In the genomic region with DNA sequence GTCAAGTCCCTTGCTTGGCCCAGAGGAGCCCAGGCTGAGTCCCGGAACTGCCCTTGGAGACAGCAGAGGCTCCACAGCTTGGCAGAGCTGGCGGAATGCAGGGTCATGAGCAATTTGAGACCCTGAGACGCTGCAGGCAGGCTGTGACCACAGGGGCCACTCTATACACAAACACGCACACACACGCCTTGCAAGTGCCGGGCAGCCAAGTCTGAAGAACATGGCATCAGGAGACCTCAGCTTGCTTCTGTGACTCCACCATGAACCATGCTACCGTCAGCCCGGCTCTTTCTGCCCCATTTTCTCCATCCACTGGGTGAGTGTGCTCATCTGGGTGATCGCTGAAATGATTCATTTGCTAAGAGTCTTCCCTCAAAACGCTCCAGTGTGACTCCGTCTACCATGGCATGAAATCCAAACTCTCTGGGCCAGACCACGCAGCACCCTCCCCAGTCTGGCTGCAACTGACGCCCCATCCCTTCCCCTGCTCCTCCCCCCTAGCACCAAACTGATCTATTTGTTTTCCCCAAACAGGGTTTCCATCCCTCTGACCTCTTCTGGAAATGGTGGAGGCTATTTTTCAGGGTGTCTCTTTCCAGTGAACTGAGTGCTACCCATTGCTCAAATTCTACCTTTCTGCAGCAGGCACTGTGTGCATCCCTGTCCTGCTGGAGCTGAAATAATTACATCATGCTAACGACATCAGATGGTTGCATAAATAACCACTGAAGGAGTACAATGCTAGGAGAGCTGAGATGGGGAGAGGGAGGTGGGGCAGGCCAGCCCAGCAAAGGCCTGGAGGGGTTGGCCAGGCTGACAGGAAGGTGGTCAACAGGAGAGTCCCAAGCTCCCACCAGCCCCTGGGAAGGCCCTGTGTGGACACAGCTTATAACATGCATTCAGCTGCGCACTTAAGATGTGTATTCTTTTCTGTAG, we compare ENCODE assay signal across 11 cellular contexts. TPM values are rescaled to one million over a fixed set of nuclear protein-coding genes. Genes with fewer than 3 reads are reported as not detected.
DNase-seq lines count a peak whose midpoint lies in the region; ATAC-seq, FAIRE-seq and TF ChIP-seq lines count a peak whose summit lies in the region.
"Had no signal": no experiment of that assay in that cellular context is flagged by ENCODE, and none has a peak within 500 bp of the region (broad histone marks: within the 10 kb centered on the region; RNA-seq: fewer than 3 reads in every experiment).

No MANE protein-coding gene starts in this region.

- DNase-seq in activated CD8-positive, alpha-beta memory T cell treated with anti-CD3 and anti-CD28 coated beads for 24 hours: peak; percentile 47
- no peak for DNase-seq in activated CD8-positive, alpha-beta memory T cell treated with anti-CD3 and anti-CD28 coated beads, Interleukin-2, amount 10 ng/mL, durations not matched to agents 7 days and 5 days
- DNase-seq in RKO (ENCODE audit: low spot score): peak; percentile 25
- DNase-seq in fibroblast of lung (ENCODE audit: low read depth in 2 of 2): peak; percentile 54 to 61
- no peak for DNase-seq in NCI-H2171 treated with DMSO at 0.1 percent for 48 hours (lab: John Stamatoyannopoulos, UW)
- no peak for DNase-seq in urothelium cell line (ENCODE audit: low spot score)
- no peak for DNase-seq in NCI-H1694 (lab: John Stamatoyannopoulos, UW)
- DNase-seq: activated naive CD4-positive, alpha-beta T cell treated with anti-CD3 and anti-CD28 coated beads for 36 hours; NCI-H1092 treated with DMSO at 0.1 percent for 48 hours; WERI-Rb-1 had no signal

- no peak for TF ChIP-seq CTCF in fibroblast of lung (conservative IDR thresholded peaks at IDR 0.05 in 1 of 2, IDR thresholded peaks at IDR 0.05 in 1 of 2; ENCODE audit: low read depth in 1 of 2, low read length in 2 of 2)

- H3K4me3 Mint-ChIP-seq in activated CD8-positive, alpha-beta memory T cell treated with anti-CD3 and anti-CD28 coated beads, Interleukin-2, amount 10 ng/mL, durations not matched to agents 7 days and 5 days: no peak overlapping the region
- H3K4me3 Mint-ChIP-seq: activated naive CD4-positive, alpha-beta T cell treated with anti-CD3 and anti-CD28 coated beads for 36 hours had no signal

- no peaks in the 10 kb centered on the region for H3K9me3 Mint-ChIP-seq in activated CD8-positive, alpha-beta memory T cell treated with anti-CD3 and anti-CD28 coated beads, Interleukin-2, amount 10 ng/mL, durations not matched to agents 7 days and 5 days (ENCODE audit: low read depth)
- H3K9me3 Mint-ChIP-seq: activated naive CD4-positive, alpha-beta T cell treated with anti-CD3 and anti-CD28 coated beads for 36 hours had no signal

- no peaks in the 10 kb centered on the region for H3K27me3 Mint-ChIP-seq in activated CD8-positive, alpha-beta memory T cell treated with anti-CD3 and anti-CD28 coated beads, Interleukin-2, amount 10 ng/mL, durations not matched to agents 7 days and 5 days

- no peaks in the 10 kb centered on the region for H4K20me1 ChIP-seq in fibroblast of lung (ENCODE audit: control insufficient read depth, extremely low read depth, insufficient read depth, low read length)

- peaks cover 31% of the 10 kb centered on the region for H3K36me3 Mint-ChIP-seq in activated CD8-positive, alpha-beta memory T cell treated with anti-CD3 and anti-CD28 coated beads, Interleukin-2, amount 10 ng/mL, durations not matched to agents 7 days and 5 days

- H3K27me3 ChIP-seq in fibroblast of lung (ENCODE audit: control insufficient read depth, insufficient read depth, low read length) (no peaks in the 10 kb centered on the region), skeletal muscle satellite cell (ENCODE audit: control insufficient read depth, insufficient read depth, low read length) (no peaks in the 10 kb centered on the region)

- no peak overlapping the region for H2AFZ ChIP-seq in fibroblast of lung (ENCODE audit: low read length)

- H3K4me1 Mint-ChIP-seq in activated CD8-positive, alpha-beta memory T cell treated with anti-CD3 and anti-CD28 coated beads, Interleukin-2, amount 10 ng/mL, durations not matched to agents 7 days and 5 days: peaks cover 60% of the 10 kb centered on the region

- H3K27ac ChIP-seq in fibroblast of lung (ENCODE audit: insufficient read depth, low read length): peak overlapping the region; percentile 93
- H3K27ac ChIP-seq: WERI-Rb-1 had no signal

- H3K9ac ChIP-seq in fibroblast of lung (ENCODE audit: insufficient read depth, low read length) (no peak overlapping the region), skeletal muscle satellite cell (ENCODE audit: low read depth, low read length) (no peak overlapping the region)

- peaks cover 27% of the 10 kb centered on the region for H3K79me2 ChIP-seq in fibroblast of lung (ENCODE audit: control insufficient read depth, insufficient read depth, low read length)

- no peak for ATAC-seq in activated CD8-positive, alpha-beta memory T cell treated with anti-CD3 and anti-CD28 coated beads, Interleukin-2, amount 10 ng/mL, durations not matched to agents 7 days and 5 days

- H3K9me3 ChIP-seq in fibroblast of lung (ENCODE audit: control insufficient read depth, insufficient read depth, low read depth, low read length) (no peaks in the 10 kb centered on the region), skeletal muscle satellite cell (replicated peaks; ENCODE audit: low read length) (no peaks in the 10 kb centered on the region)

- H3K4me2 ChIP-seq in fibroblast of lung (ENCODE audit: extremely low read depth, insufficient read depth, low read length) (peak overlapping the region; percentile 60), skeletal muscle satellite cell (ENCODE audit: low read length) (peak overlapping the region; percentile 93)

- H3K36me3 ChIP-seq in fibroblast of lung (ENCODE audit: control insufficient read depth, insufficient read depth, low read length) (peaks cover 8% of the 10 kb centered on the region), skeletal muscle satellite cell (ENCODE audit: insufficient read depth, low read length) (peaks cover 45% of the 10 kb centered on the region)

- peak overlapping the region in 2 of 4 experiments; percentile 21 to 25 for H3K4me3 ChIP-seq in fibroblast of lung (replicated peaks in 1 of 4; ENCODE audit: control extremely low read depth in 1 of 4, insufficient read depth in 1 of 4, low read depth in 3 of 4, low read length in 4 of 4)
- H3K4me3 ChIP-seq in skeletal muscle satellite cell (ENCODE audit: low read length): peak overlapping the region; percentile 46

- H3K4me1 ChIP-seq in fibroblast of lung (ENCODE audit: control insufficient read depth, extremely low read depth, insufficient read depth, low read length) (peaks cover 25% of the 10 kb centered on the region), skeletal muscle satellite cell (ENCODE audit: control insufficient read depth, insufficient read depth, low read length) (peaks cover 40% of the 10 kb centered on the region)

- no peak for FAIRE-seq in urothelium cell line (lab: Jason Lieb, UNC)

- CTCF ChIA-PET in activated CD8-positive, alpha-beta memory T cell treated with anti-CD3 and anti-CD28 coated beads, Interleukin-2, amount 10 ng/mL, durations not matched to agents 7 days and 5 days (lab: Charles Lee): interaction anchor here (0.9 to 1.8 kb wide), 3 partner anchors 20 to 109 kb away, joined by 3 to 5 read pairs (median 4); no protein-coding TSS in a partner anchor

- H3K27ac Mint-ChIP-seq in activated CD8-positive, alpha-beta memory T cell treated with anti-CD3 and anti-CD28 coated beads, Interleukin-2, amount 10 ng/mL, durations not matched to agents 7 days and 5 days: no peak overlapping the region
- H3K27ac Mint-ChIP-seq: activated naive CD4-positive, alpha-beta T cell treated with anti-CD3 and anti-CD28 coated beads for 36 hours had no signal

RNA-seq across cellular contexts. Expression of a gene that starts 3.1 kb away (rescaled TPM):
- 10 to 100 TPM; 72.0 to 75.9 TPM for total RNA-seq in activated CD8-positive, alpha-beta memory T cell treated with anti-CD3 and anti-CD28 coated beads, Interleukin-2, amount 10 ng/mL, durations not matched to agents 7 days and 5 days
- total RNA-seq in fibroblast of lung: 123 and 127 TPM in 2 replicates
- polyA plus RNA-seq in fibroblast of lung: 55.5 and 64.7 TPM in 2 replicates
- 54.6 and 70.9 TPM in 2 replicates for polyA plus RNA-seq in fibroblast of lung (2012)
- polyA minus RNA-seq in fibroblast of lung (ENCODE audit: low replicate concordance): 33.3 and 39.2 TPM in 2 replicates
- 67.9 and 110 TPM in 2 replicates for total RNA-seq in skeletal muscle satellite cell (2012; rRNA removed)

RNA-seq across cellular contexts. Expression of a gene that starts 10.6 kb away (rescaled TPM):
- 10 to 100 TPM; 15.3 to 21.6 TPM for total RNA-seq in activated CD8-positive, alpha-beta memory T cell treated with anti-CD3 and anti-CD28 coated beads, Interleukin-2, amount 10 ng/mL, durations not matched to agents 7 days and 5 days
- 13.0 and 13.9 TPM in 2 replicates for total RNA-seq in fibroblast of lung
- 7.8 and 7.9 TPM in 2 replicates for polyA plus RNA-seq in fibroblast of lung
- polyA plus RNA-seq in fibroblast of lung (2012): 8.6 and 9.1 TPM in 2 replicates
- polyA minus RNA-seq in fibroblast of lung (ENCODE audit: low replicate concordance): 1.9 and 7.5 TPM in 2 replicates
- total RNA-seq in skeletal muscle satellite cell (2012; rRNA removed): 8.1 and 9.8 TPM in 2 replicates

Comparison
In these comparisons a context has a peak if more than half of its experiments do, and no peak if none do; other contexts are left out.
1. DNase-seq: peak in activated CD8-positive, alpha-beta memory T cell treated with anti-CD3 and anti-CD28 coated beads for 24 hours (single experiment), RKO (single experiment) and fibroblast of lung (2 of 2); none in activated CD8-positive, alpha-beta memory T cell treated with anti-CD3 and anti-CD28 coated beads, Interleukin-2, amount 10 ng/mL, durations not matched to agents 7 days and 5 days (single experiment), NCI-H2171 treated with DMSO at 0.1 percent for 48 hours (single experiment), urothelium cell line (single experiment) and NCI-H1694 (single experiment).